26 cellular contexts compared by ENCODE assay signal in genomic region chr12:64445490-64445889, GRCh38. TPM values are rescaled to one million over a fixed set of nuclear protein-coding genes. Genes with fewer than 3 reads are reported as not detected.
DNase-seq lines count a peak whose midpoint lies in the region; ATAC-seq, FAIRE-seq and TF ChIP-seq lines count a peak whose summit lies in the region.
"Had no signal": no experiment of that assay in that cellular context is flagged by ENCODE, and none has a peak within 500 bp of the region (broad histone marks: within the 10 kb centered on the region; RNA-seq: fewer than 3 reads in every experiment).

No MANE protein-coding gene starts in this region.

- no peak overlapping the region for H3K4me3 Mint-ChIP-seq in activated naive CD4-positive, alpha-beta T cell treated with anti-CD3 and anti-CD28 coated beads for 36 hours
- no peak overlapping the region for H3K4me3 Mint-ChIP-seq in activated T-helper 17 cell treated with anti-CD3 and anti-CD28 coated beads, Interleukin-2, amount 50 U/mL, for 72 hours

- H3K4me2 ChIP-seq in A549, result no peak overlapping the region

- TF ChIP-seq POLR2A in A549 (IDR thresholded peaks at IDR 0.05; ENCODE audit: low read length), result no peak

- FAIRE-seq in A549 (lab: Jason Lieb, UNC), result peak; percentile 81
- FAIRE-seq: D721Med, GM18507, RCC 7860 had no signal

- intact Hi-C loops in activated naive CD4-positive, alpha-beta T cell treated with anti-CD3 and anti-CD28 coated beads for 36 hours (cut with micrococcal nuclease), result no loop called here

- no peaks in the 10 kb centered on the region for H3K9me3 Mint-ChIP-seq in activated naive CD4-positive, alpha-beta T cell treated with anti-CD3 and anti-CD28 coated beads for 36 hours
- no peaks in the 10 kb centered on the region for H3K9me3 Mint-ChIP-seq in activated T-helper 17 cell treated with anti-CD3 and anti-CD28 coated beads, Interleukin-2, amount 50 U/mL, for 72 hours

- WGBS in A549 (ENCODE audit: missing lambda C conversion rate), result 89% methylated on average over 2 of the region's 2 CpGs

- TF ChIP-seq CTCF in A549 (IDR thresholded peaks at IDR 0.05), result no peak

- peak overlapping the region; percentile 3 for H3K27ac Mint-ChIP-seq in activated naive CD4-positive, alpha-beta T cell treated with anti-CD3 and anti-CD28 coated beads for 36 hours
- peak overlapping the region; percentile 43 for H3K27ac Mint-ChIP-seq in activated T-helper 17 cell treated with anti-CD3 and anti-CD28 coated beads, Interleukin-2, amount 50 U/mL, for 72 hours

- H3K27me3 Mint-ChIP-seq in activated naive CD4-positive, alpha-beta T cell treated with anti-CD3 and anti-CD28 coated beads for 36 hours (ENCODE audit: low read depth), result no peaks in the 10 kb centered on the region
- H3K27me3 Mint-ChIP-seq in activated T-helper 17 cell treated with anti-CD3 and anti-CD28 coated beads, Interleukin-2, amount 50 U/mL, for 72 hours, result no peaks in the 10 kb centered on the region

- H3K4me3 ChIP-seq in A549, result no peak overlapping the region
- H3K4me3 ChIP-seq: MG63 had no signal

- H3K36me3 Mint-ChIP-seq in activated naive CD4-positive, alpha-beta T cell treated with anti-CD3 and anti-CD28 coated beads for 36 hours (ENCODE audit: low read depth), result peaks cover 51% of the 10 kb centered on the region
- peaks cover 88% of the 10 kb centered on the region for H3K36me3 Mint-ChIP-seq in activated T-helper 17 cell treated with anti-CD3 and anti-CD28 coated beads, Interleukin-2, amount 50 U/mL, for 72 hours (ENCODE audit: low read depth)

- no peak for TF ChIP-seq RAD21 in A549 (conservative IDR thresholded peaks at IDR 0.05 in 1 of 2, IDR thresholded peaks at IDR 0.05 in 1 of 2)

- H3K27ac ChIP-seq in A549, result no peak overlapping the region
- H3K27ac ChIP-seq: 22Rv1 had no signal

- peak; percentile 51 to 72 for ATAC-seq in activated CD4-positive, CD25-positive, alpha-beta regulatory T cell treated with anti-CD3 and anti-CD28 coated beads, Interleukin-2, amount 50 U/mL, for 24 hours
- no peak for ATAC-seq in A549
- peak; percentile 45 for ATAC-seq in activated T-helper 17 cell treated with anti-CD3 and anti-CD28 coated beads, Interleukin-2, amount 50 U/mL, for 72 hours (replicated peaks)
- ATAC-seq: HCT116 had no signal

- no peak for DNase-seq in activated CD4-positive, CD25-positive, alpha-beta regulatory T cell treated with anti-CD3 and anti-CD28 coated beads, Interleukin-2, amount 50 U/mL, for 72 hours
- no peak for DNase-seq in activated naive CD4-positive, alpha-beta T cell treated with anti-CD3 and anti-CD28 coated beads for 36 hours
- no peak for DNase-seq in activated naive CD4-positive, alpha-beta T cell treated with anti-CD3 and anti-CD28 coated beads, Interleukin-2, amount 50 U/mL, for 16 hours
- DNase-seq in A549 (ENCODE audit: low read depth in 1 of 2, low spot score in 1 of 2), result no peak
- DNase-seq in SW 1271 (lab: John Stamatoyannopoulos, UW), result no peak
- no peak for DNase-seq in NCI-H2081 treated with DMSO at 0.1 percent for 48 hours (lab: John Stamatoyannopoulos, UW)
- DNase-seq: IMR-90, KG1, MG63, NCI-H1105 treated with DMSO at 0.1 percent for 48 hours, NCI-H146, NCI-H1930, NCI-H446, NCI-H524 treated with DMSO at 0.1 percent for 48 hours, NCI-H774 had no signal

- POLR2A ChIA-PET in A549 (lab: Yijun Ruan, JAX), result no interaction called here

- TF ChIP-seq EP300 in A549 (IDR thresholded peaks at IDR 0.05), result no peak

- H3K9me3 ChIP-seq in A549, result no peaks in the 10 kb centered on the region
- H3K9me3 ChIP-seq: MG63 had no signal

- CTCF ChIA-PET in activated naive CD4-positive, alpha-beta T cell treated with anti-CD3 and anti-CD28 coated beads for 36 hours (lab: Charles Lee), result no interaction called here
- CTCF ChIA-PET in A549 (lab: Yijun Ruan, JAX), result interaction anchor here (1.3 kb wide), 1 partner anchor 14 kb away, joined by 4 read pairs; no protein-coding TSS in a partner anchor

- H3K4me1 ChIP-seq in A549, result peaks cover under 1% of the 10 kb centered on the region; the same call in 2 of the 3 replicates

- H3K4me1 Mint-ChIP-seq in activated naive CD4-positive, alpha-beta T cell treated with anti-CD3 and anti-CD28 coated beads for 36 hours (ENCODE audit: low read depth), result peaks cover 35% of the 10 kb centered on the region
- H3K4me1 Mint-ChIP-seq in activated T-helper 17 cell treated with anti-CD3 and anti-CD28 coated beads, Interleukin-2, amount 50 U/mL, for 72 hours, result peaks cover 3% of the 10 kb centered on the region

TF ChIP-seq in A549, 52 proteins besides CTCF, POLR2A, EP300 and RAD21 (continues in another document):
- TF ChIP-seq KDM1A (IDR thresholded peaks at IDR 0.05; ENCODE audit: low read depth) (no peak), ATOH8 (CRISPR knock-in tag; IDR thresholded peaks at IDR 0.05; ENCODE audit: low read depth) (no peak), FOXS1 (CRISPR knock-in tag; IDR thresholded peaks at IDR 0.05) (no peak), NPAS2 (CRISPR knock-in tag; IDR thresholded peaks at IDR 0.05; ENCODE audit: borderline replicate concordance) (no peak), FOSL2 (IDR thresholded peaks at IDR 0.05) (no peak), FOSL2 (CRISPR knock-in tag; IDR thresholded peaks at IDR 0.05) (no peak), JUN (IDR thresholded peaks at IDR 0.05) (no peak), CEBPB (IDR thresholded peaks at IDR 0.05) (no peak), NFE2L2 (conservative IDR thresholded peaks at IDR 0.05; ENCODE audit: low read length) (no peak), ZFP36 (IDR thresholded peaks at IDR 0.05; ENCODE audit: borderline replicate concordance, partially characterized antibody) (no peak), ZC3H11A (IDR thresholded peaks at IDR 0.05) (no peak), REST (IDR thresholded peaks at IDR 0.05) (no peak)

RNA-seq across cellular contexts. Expression of gene TBK1, which starts 6.4 kb away (rescaled TPM):
- total RNA-seq in activated naive CD4-positive, alpha-beta T cell treated with anti-CD3 and anti-CD28 coated beads for 36 hours, result 10 to 100 TPM; 10.7 to 12.1 TPM
- polyA plus RNA-seq in A549 (2011; rRNA removed), result 34.6 and 52.5 TPM in 2 replicates
- 8.1 and 8.3 TPM in 2 replicates for polyA plus RNA-seq in A549 (2012; cell fraction: cytosol; rRNA removed)
- polyA plus RNA-seq in A549 (2012; cell fraction: nucleus; rRNA removed), result 5.3 and 10.0 TPM in 2 replicates
- polyA plus RNA-seq in A549 (2017; fragmentation: RNase III; extraction: RNeasy Plus Mini Kit Qiagen cat#74134 plus additional on column Dnase treatment), result 28.0 to 29.3 TPM (median 28.7 TPM) in 3 replicates
- polyA minus RNA-seq in A549 (2011; rRNA and poly(A)+ RNA removed), result 11.8 and 12.2 TPM in 2 replicates
- total RNA-seq in activated T-helper 17 cell treated with anti-CD3 and anti-CD28 coated beads, Interleukin-2, amount 50 U/mL, for 72 hours, result 10 to 100 TPM; 36.7 to 37.1 TPM

RNA-seq across cellular contexts. Expression of gene XPOT, which starts 41.3 kb away (rescaled TPM):
- total RNA-seq in activated naive CD4-positive, alpha-beta T cell treated with anti-CD3 and anti-CD28 coated beads for 36 hours, result 100 to 1,000 TPM; 227 to 236 TPM
- polyA plus RNA-seq in A549 (2011; rRNA removed), result 206 and 229 TPM in 2 replicates
- 27.3 and 32.9 TPM in 2 replicates for polyA plus RNA-seq in A549 (2012; cell fraction: cytosol; rRNA removed)
- polyA plus RNA-seq in A549 (2012; cell fraction: nucleus; rRNA removed), result 20.8 and 28.5 TPM in 2 replicates
- 63.0 to 65.9 TPM (median 65.5 TPM) in 3 replicates for polyA plus RNA-seq in A549 (2017; fragmentation: RNase III; extraction: RNeasy Plus Mini Kit Qiagen cat#74134 plus additional on column Dnase treatment)
- 83.5 and 89.5 TPM in 2 replicates for polyA minus RNA-seq in A549 (2011; rRNA and poly(A)+ RNA removed)
- 100 to 1,000 TPM in 1 of 2 donors, 10 to 100 TPM in 1; 72.7 to 131 TPM for total RNA-seq in activated T-helper 17 cell treated with anti-CD3 and anti-CD28 coated beads, Interleukin-2, amount 50 U/mL, for 72 hours

RNA-seq across cellular contexts. Expression of gene C12orf56, which starts 54.9 kb away (rescaled TPM):
- total RNA-seq in activated naive CD4-positive, alpha-beta T cell treated with anti-CD3 and anti-CD28 coated beads for 36 hours, result not detected
- 0.22 and 0.37 TPM in 2 replicates for polyA plus RNA-seq in A549 (2011; rRNA removed)
- polyA plus RNA-seq in A549 (2012; cell fraction: cytosol; rRNA removed), result 0.04 and 0.06 TPM in 2 replicates
- 0.08 and 0.12 TPM in 2 replicates for polyA plus RNA-seq in A549 (2012; cell fraction: nucleus; rRNA removed)
- polyA plus RNA-seq in A549 (2017; fragmentation: RNase III; extraction: RNeasy Plus Mini Kit Qiagen cat#74134 plus additional on column Dnase treatment), result 0.05 to 0.18 TPM in 2 of 3 replicates, not detected in the other
- polyA minus RNA-seq in A549 (2011; rRNA and poly(A)+ RNA removed), result 0.12 TPM in 1 of 2 replicates, not detected in the other
- total RNA-seq in activated T-helper 17 cell treated with anti-CD3 and anti-CD28 coated beads, Interleukin-2, amount 50 U/mL, for 72 hours, result not detected
- total RNA-seq: Daoy, G401, H4, IMR-90 had no signal
- polyA plus RNA-seq: BJ had no signal

Comparison
In these comparisons a context has a peak if more than half of its experiments do, and no peak if none do; other contexts are left out.
1. ATAC-seq: peak in activated CD4-positive, CD25-positive, alpha-beta regulatory T cell treated with anti-CD3 and anti-CD28 coated beads, Interleukin-2, amount 50 U/mL, for 24 hours (2 of 2) and activated T-helper 17 cell treated with anti-CD3 and anti-CD28 coated beads, Interleukin-2, amount 50 U/mL, for 72 hours (single experiment); none in A549 (0 of 2).